In the genomic region with DNA sequence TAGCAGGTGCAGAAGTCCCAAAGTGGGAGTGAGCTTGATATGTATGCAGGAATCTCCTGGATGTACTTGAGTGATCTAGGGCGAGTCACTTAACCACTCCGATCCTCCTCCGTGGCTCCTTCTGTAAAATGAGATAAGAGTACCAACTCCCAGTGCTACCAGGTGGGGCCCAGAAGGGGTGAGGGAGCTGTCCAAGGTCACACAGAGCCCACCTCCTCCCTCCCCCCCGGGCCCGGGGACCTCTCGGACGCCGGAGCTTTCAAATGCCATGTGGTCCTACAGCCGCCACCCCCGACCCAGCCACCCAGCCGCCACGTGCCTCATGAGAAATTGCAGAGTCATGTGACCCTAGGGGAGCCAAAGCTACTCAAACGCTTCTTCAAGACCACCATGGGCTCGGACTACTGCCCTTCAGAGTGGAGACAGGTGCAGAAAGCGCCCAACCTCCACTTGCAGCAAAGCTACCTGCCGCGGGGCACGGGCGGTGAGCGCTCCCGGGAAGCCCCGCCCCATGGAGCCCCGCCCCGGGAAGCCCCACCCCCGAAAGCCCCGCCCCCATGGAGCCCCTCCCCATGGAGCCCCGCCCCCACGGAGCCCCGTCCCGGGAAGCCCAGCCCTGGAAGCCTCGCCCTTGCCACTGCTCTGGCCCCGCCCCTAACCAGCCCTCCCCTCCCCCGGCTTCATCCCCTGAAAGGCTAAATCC, we compare ENCODE assay signal across 1 cellular context.
A peak's percentile ranks its signal among the peaks of the same experiment; 100 is the strongest.
TF ChIP-seq lines count a peak whose summit lies in the region.

No MANE protein-coding gene starts in this region.

TF ChIP-seq in H1, 55 proteins besides CTCF, POLR2A, EP300 and RAD21:
- TF ChIP-seq TBP (IDR thresholded peaks at IDR 0.05; ENCODE audit: low read depth, low read length), result 0 out of 2 replicates have a peak, but pooled peaks have one; percentile 24
- peak; percentile 93 for TF ChIP-seq MAX (IDR thresholded peaks at IDR 0.05)
- TF ChIP-seq TAF7 (optimal IDR thresholded peaks at IDR 0.05; ENCODE audit: borderline replicate concordance, low read depth, low read length), result no peak
- peak; percentile 76 to 90; a peak in 2 of 4 replicates for TF ChIP-seq SIN3A (conservative IDR thresholded peaks at IDR 0.05 in 1 of 2, IDR thresholded peaks at IDR 0.05 in 1 of 2; ENCODE audit: low read depth in 1 of 2, low read length in 2 of 2)
- no peak for TF ChIP-seq GTF2F1 (IDR thresholded peaks at IDR 0.05; ENCODE audit: borderline replicate concordance, low read depth, low read length)
- TF ChIP-seq HDAC2 (IDR thresholded peaks at IDR 0.05; ENCODE audit: borderline replicate concordance in 1 of 2, low read depth in 2 of 2, low read length in 2 of 2), result peak in 1 of 2 experiments; percentile 81; a peak in 1 of 4 replicates
- peak; percentile 42 for TF ChIP-seq SAP30 (IDR thresholded peaks at IDR 0.05; ENCODE audit: insufficient read depth, insufficient replicate concordance, low read length)
- TF ChIP-seq JUN (IDR thresholded peaks at IDR 0.05; ENCODE audit: low read depth, low read length), result no peak
- peak; percentile 76 for TF ChIP-seq USF2 (IDR thresholded peaks at IDR 0.05; ENCODE audit: low read length)
- 0 out of 2 replicates have a peak, but pooled peaks have one; percentile 9 for TF ChIP-seq TAF1 (IDR thresholded peaks at IDR 0.05; ENCODE audit: low read depth, low read length)
- TF ChIP-seq E2F6 (IDR thresholded peaks at IDR 0.05), result peak; percentile 70
- no peak for TF ChIP-seq SP4 (IDR thresholded peaks at IDR 0.05; ENCODE audit: low read length)
- 0 out of 2 replicates have a peak, but pooled peaks have one; percentile 23 for TF ChIP-seq ATF3 (IDR thresholded peaks at IDR 0.05; ENCODE audit: insufficient read depth, low read depth, low read length)
